In genomic region chr2:26805241-26805676, GRCh38 we compare ENCODE assay signal across 1 cellular context.
TF ChIP-seq lines count a peak whose summit lies in the region.

No MANE protein-coding gene starts in this region.

TF ChIP-seq in HCT116, 20 proteins besides CTCF, POLR2A, EP300 and RAD21 (continued from another document):
- TF ChIP-seq REST (IDR thresholded peaks at IDR 0.05; ENCODE audit: low read depth) (no peak), ZBTB33 (IDR thresholded peaks at IDR 0.05; ENCODE audit: extremely low read depth, insufficient replicate concordance, low read length) (no peak), EZH2 (IDR thresholded peaks at IDR 0.05) (no peak), ELF1 (IDR thresholded peaks at IDR 0.05; ENCODE audit: borderline replicate concordance, low read depth) (no peak), FOSL1 (IDR thresholded peaks at IDR 0.05; ENCODE audit: low read depth) (peak; percentile 77)
